ENCODE assay signal across 26 cellular contexts in the genomic region with DNA sequence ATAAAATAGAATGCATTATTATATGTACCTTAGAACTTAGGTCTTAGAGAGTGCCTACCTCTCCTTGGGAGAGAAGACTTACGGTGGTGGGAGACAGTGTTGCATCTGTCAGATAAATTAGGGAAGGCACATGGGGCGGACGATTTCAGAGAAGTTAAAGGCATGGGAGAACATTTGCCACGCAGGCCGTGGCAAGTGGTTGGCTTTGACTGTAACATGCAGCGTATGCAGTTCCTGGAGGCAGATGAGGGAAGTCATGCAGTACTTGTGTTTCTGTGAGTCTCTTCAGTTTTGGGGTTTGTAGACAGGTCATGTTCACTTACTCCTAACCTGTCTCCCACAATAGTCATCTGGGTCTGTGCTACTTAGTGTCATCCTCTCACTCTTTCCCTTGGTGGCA.
"Had no signal": no experiment of that assay in that cellular context is flagged by ENCODE, and none has a peak within 500 bp of the region (broad histone marks: within the 10 kb centered on the region; RNA-seq: fewer than 3 reads in every experiment).

No MANE protein-coding gene starts in this region.

- DNase-seq: activated CD4-positive, alpha-beta T cell treated with anti-CD3 and anti-CD28 coated beads, Interleukin-2, amount 10 ng/mL, durations not matched to agents 7 days and 5 days; activated CD4-positive, CD25-positive, alpha-beta regulatory T cell treated with anti-CD3 and anti-CD28 coated beads, Interleukin-2, amount 50 U/mL, for 72 hours; activated CD8-positive, alpha-beta T cell treated with anti-CD3 and anti-CD28 coated beads for 36 hours; activated gamma-delta T cell treated with Interleukin-2 at 50 U/mL for 16 hours; activated naive CD4-positive, alpha-beta T cell treated with anti-CD3 and anti-CD28 coated beads, Interleukin-2, amount 50 U/mL, for 16 hours; activated T-cell treated with anti-CD3 and anti-CD28 coated beads, Interleukin-2, amount 50 U/mL, for 4 hours; amniotic stem cell; brain microvascular endothelial cell; foreskin fibroblast; mammary epithelial cell; naive thymus-derived CD8-positive, alpha-beta T cell; pancreas; psoas muscle; right cardiac atrium; stimulated activated CD4-positive, alpha-beta T cell treated with anti-CD3 and anti-CD28 coated beads, Interleukin-12 subunit alpha, Interleukin-12 subunit beta, amount 100 ng/mL, for 4 hours; stimulated activated CD4-positive, alpha-beta T cell treated with anti-CD3 and anti-CD28 coated beads, Interleukin-4, amount 100 ng/mL, for 1 hour; stimulated activated naive CD8-positive, alpha-beta T cell treated with anti-CD3 and anti-CD28 coated beads, Interleukin-15, Interleukin-2, amounts not matched to agents 100 U/mL and 50 U/mL, for 24 hours; SW 1271; T-helper 9 cell; upper lobe of left lung; WERI-Rb-1 had no signal

- ATAC-seq: activated CD8-positive, alpha-beta T cell treated with anti-CD3 and anti-CD28 coated beads for 36 hours; activated T-cell treated with anti-CD3 and anti-CD28 coated beads, Interleukin-2, amount 50 U/mL, for 4 hours; activated T-helper 17 cell treated with anti-CD3 and anti-CD28 coated beads, Interleukin-2, amount 50 U/mL, for 72 hours; naive thymus-derived CD8-positive, alpha-beta T cell; pancreas; psoas muscle; right cardiac atrium; stimulated activated naive CD8-positive, alpha-beta T cell treated with anti-CD3 and anti-CD28 coated beads, Interleukin-15, Interleukin-2, amounts not matched to agents 100 U/mL and 50 U/mL, for 24 hours had no signal

- FAIRE-seq: astrocyte, endothelial cell of umbilical vein, islet of Langerhans, pancreas had no signal

- H3K27ac ChIP-seq: brain microvascular endothelial cell, pancreas, psoas muscle, upper lobe of left lung, WERI-Rb-1 had no signal

- H3K9me3 ChIP-seq: pancreas, psoas muscle, upper lobe of left lung had no signal

- H3K4me3 ChIP-seq: coronary artery, pancreas, psoas muscle, upper lobe of left lung had no signal

- H3K27me3 ChIP-seq: brain microvascular endothelial cell, pancreas, upper lobe of left lung had no signal

- H3K36me3 ChIP-seq: brain microvascular endothelial cell, pancreas, upper lobe of left lung, WERI-Rb-1 had no signal
